ENCODE assay signal across 21 cellular contexts in the genomic region with DNA sequence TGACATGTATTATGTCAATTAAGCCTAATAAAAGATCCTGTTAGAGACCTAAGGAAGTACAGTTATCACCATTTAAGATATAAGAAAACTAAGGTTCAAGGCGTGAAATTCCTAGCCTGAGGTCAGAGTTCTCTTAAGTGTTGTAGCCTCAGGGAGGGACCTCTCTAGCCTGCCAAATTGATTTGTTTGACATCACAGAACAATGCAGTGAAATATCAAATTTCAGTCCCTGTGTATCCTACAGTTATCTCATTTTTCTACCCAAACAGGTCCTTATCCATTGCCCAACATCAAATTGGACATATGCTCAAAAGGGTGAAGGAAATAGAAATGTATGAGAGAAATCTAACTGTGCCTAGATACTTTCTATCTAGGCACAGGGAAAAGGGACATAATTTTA.
"Had no signal": no experiment of that assay in that cellular context is flagged by ENCODE, and none has a peak within 500 bp of the region (broad histone marks: within the 10 kb centered on the region; RNA-seq: fewer than 3 reads in every experiment).

No MANE protein-coding gene starts in this region.

- H3K27ac Mint-ChIP-seq: activated CD4-positive, alpha-beta memory T cell treated with anti-CD3 and anti-CD28 coated beads, Interleukin-2, amount 10 ng/mL, durations not matched to agents 7 days and 5 days; activated CD8-positive, alpha-beta memory T cell treated with anti-CD3 and anti-CD28 coated beads, Interleukin-2, amount 10 ng/mL, durations not matched to agents 7 days and 5 days; activated T-helper 17 cell treated with anti-CD3 and anti-CD28 coated beads, Interleukin-2, amount 50 U/mL, for 72 hours; brain; natural killer cell treated with Interleukin-12 subunit alpha and Interleukin-12 subunit beta and Interleukin-15 and Interleukin-18, amount 100 ng/mL, for 72 hours; stimulated activated effector memory CD8-positive, alpha-beta T cell treated with anti-CD3 and anti-CD28 coated beads, Interleukin-12 subunit alpha, Interleukin-12 subunit beta, amount 100 ng/mL, for 72 hours had no signal

- H3K9me3 Mint-ChIP-seq: activated T-helper 17 cell treated with anti-CD3 and anti-CD28 coated beads, Interleukin-2, amount 50 U/mL, for 72 hours; natural killer cell treated with Interleukin-12 subunit alpha and Interleukin-12 subunit beta and Interleukin-15 and Interleukin-18, amount 100 ng/mL, for 72 hours; stimulated activated effector memory CD8-positive, alpha-beta T cell treated with anti-CD3 and anti-CD28 coated beads, Interleukin-12 subunit alpha, Interleukin-12 subunit beta, amount 100 ng/mL, for 72 hours had no signal

- H3K4me3 ChIP-seq: gastroesophageal sphincter, heart left ventricle, right lobe of liver, smooth muscle cell, tibial artery had no signal

- H3K27me3 ChIP-seq: gastroesophageal sphincter, heart left ventricle, neutrophil, right lobe of liver, tibial artery had no signal

- H3K4me1 ChIP-seq: tibial artery had no signal

- ATAC-seq: activated CD8-positive, alpha-beta memory T cell treated with anti-CD3 and anti-CD28 coated beads, Interleukin-2, amount 10 ng/mL, durations not matched to agents 7 days and 5 days; activated T-helper 17 cell treated with anti-CD3 and anti-CD28 coated beads, Interleukin-2, amount 50 U/mL, for 72 hours; gastroesophageal sphincter; heart left ventricle; natural killer cell treated with Interleukin-12 subunit alpha and Interleukin-12 subunit beta and Interleukin-15 and Interleukin-18, amount 100 ng/mL, for 72 hours; stimulated activated effector memory CD8-positive, alpha-beta T cell treated with anti-CD3 and anti-CD28 coated beads, Interleukin-12 subunit alpha, Interleukin-12 subunit beta, amount 100 ng/mL, for 72 hours had no signal

- H3K27me3 Mint-ChIP-seq: activated CD4-positive, alpha-beta memory T cell treated with anti-CD3 and anti-CD28 coated beads, Interleukin-2, amount 10 ng/mL, durations not matched to agents 7 days and 5 days; activated CD8-positive, alpha-beta memory T cell treated with anti-CD3 and anti-CD28 coated beads, Interleukin-2, amount 10 ng/mL, durations not matched to agents 7 days and 5 days; activated T-helper 17 cell treated with anti-CD3 and anti-CD28 coated beads, Interleukin-2, amount 50 U/mL, for 72 hours; brain; natural killer cell treated with Interleukin-12 subunit alpha and Interleukin-12 subunit beta and Interleukin-15 and Interleukin-18, amount 100 ng/mL, for 72 hours had no signal

- DNase-seq: activated CD4-positive, alpha-beta memory T cell treated with anti-CD3 and anti-CD28 coated beads, Interleukin-2, amount 10 ng/mL, durations not matched to agents 7 days and 5 days; activated CD4-positive, alpha-beta T cell treated with anti-CD3 and anti-CD28 coated beads for 48 hours; activated CD4-positive, CD25-positive, alpha-beta regulatory T cell; activated CD8-positive, alpha-beta memory T cell treated with anti-CD3 and anti-CD28 coated beads, Interleukin-2, amount 10 ng/mL, durations not matched to agents 7 days and 5 days; activated naive CD4-positive, alpha-beta T cell; activated T-cell treated with anti-CD3 and anti-CD28 coated beads, Interleukin-2, amount 50 U/mL, for 1 hour; anterior cingulate cortex; heart left ventricle; right lobe of liver; stimulated activated CD4-positive, alpha-beta T cell treated with anti-CD3 and anti-CD28 coated beads, Interleukin-4, amount 100 ng/mL, for 24 hours; T-helper 1 cell; T1000; tibial artery had no signal

- H3K27ac ChIP-seq: gastroesophageal sphincter, heart left ventricle, neutrophil, parathyroid adenoma, right lobe of liver, tibial artery had no signal

- H3K4me1 Mint-ChIP-seq: brain had no signal

- H3K36me3 ChIP-seq: right lobe of liver had no signal

- H2AFZ ChIP-seq: parathyroid adenoma had no signal

- H3K9ac ChIP-seq: parathyroid adenoma had no signal

- H3K4me3 Mint-ChIP-seq: activated CD4-positive, alpha-beta memory T cell treated with anti-CD3 and anti-CD28 coated beads, Interleukin-2, amount 10 ng/mL, durations not matched to agents 7 days and 5 days; activated CD8-positive, alpha-beta memory T cell treated with anti-CD3 and anti-CD28 coated beads, Interleukin-2, amount 10 ng/mL, durations not matched to agents 7 days and 5 days; activated T-helper 17 cell treated with anti-CD3 and anti-CD28 coated beads, Interleukin-2, amount 50 U/mL, for 72 hours; brain; natural killer cell treated with Interleukin-12 subunit alpha and Interleukin-12 subunit beta and Interleukin-15 and Interleukin-18, amount 100 ng/mL, for 72 hours; stimulated activated effector memory CD8-positive, alpha-beta T cell treated with anti-CD3 and anti-CD28 coated beads, Interleukin-12 subunit alpha, Interleukin-12 subunit beta, amount 100 ng/mL, for 72 hours had no signal

- H3K9me3 ChIP-seq: gastroesophageal sphincter, neutrophil, right lobe of liver, tibial artery had no signal

- H3K4me2 ChIP-seq: smooth muscle cell had no signal
